In the genomic region with DNA sequence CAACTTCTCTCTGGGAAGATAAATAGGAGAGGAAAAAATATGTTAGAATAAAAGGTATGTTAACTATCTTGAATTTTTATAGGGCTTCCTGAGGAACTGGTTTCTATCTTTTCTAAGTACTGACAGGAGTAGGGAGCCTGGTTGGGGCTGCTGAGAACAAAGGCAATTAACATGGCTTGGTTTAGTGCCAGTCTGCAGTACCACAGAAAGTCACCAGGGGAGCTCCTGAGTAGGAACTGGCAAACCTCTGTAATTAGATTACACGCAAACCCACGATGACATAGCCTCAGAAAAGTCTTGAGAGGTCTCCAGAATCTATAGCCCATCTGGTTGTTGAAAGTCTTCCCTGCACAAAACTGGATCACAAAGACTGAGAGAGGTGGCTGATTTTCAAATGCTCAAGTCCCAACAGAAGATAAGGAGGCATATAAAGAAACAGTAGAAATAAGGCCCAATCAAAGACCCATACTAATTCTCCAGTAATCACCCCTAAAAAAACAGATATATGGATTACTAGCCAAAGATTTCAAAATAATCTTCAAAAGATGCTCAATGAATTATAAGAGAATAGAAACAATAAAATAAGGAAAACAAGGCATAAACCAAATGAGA, we compare ENCODE assay signal across 9 cellular contexts. TPM values are rescaled to one million over a fixed set of nuclear protein-coding genes. Genes with fewer than 3 reads are reported as not detected.
DNase-seq lines count a peak whose midpoint lies in the region; ATAC-seq and TF ChIP-seq lines count a peak whose summit lies in the region.
"Had no signal": no experiment of that assay in that cellular context is flagged by ENCODE, and none has a peak within 500 bp of the region (broad histone marks: within the 10 kb centered on the region; RNA-seq: fewer than 3 reads in every experiment).

No MANE protein-coding gene starts in this region.

- H2AFZ ChIP-seq in KMS-11 (ENCODE audit: low read depth) (no peak overlapping the region), mesenchymal stem cell (ENCODE audit: low read depth, low read length) (no peak overlapping the region)

- H4K91ac ChIP-seq in mesenchymal stem cell (ENCODE audit: low read length), result no peak overlapping the region

- no peaks in the 10 kb centered on the region for H3K4me1 Mint-ChIP-seq in activated CD8-positive, alpha-beta T cell treated with anti-CD3 and anti-CD28 coated beads for 36 hours (ENCODE audit: low read depth)

- H3K79me2 ChIP-seq in KMS-11 (ENCODE audit: insufficient read depth, low read depth), result no peaks in the 10 kb centered on the region

- intact Hi-C loops in activated CD8-positive, alpha-beta T cell treated with anti-CD3 and anti-CD28 coated beads for 36 hours (cut with micrococcal nuclease), result no loop called here

- no peak overlapping the region for H2BK15ac ChIP-seq in mesenchymal stem cell (ENCODE audit: low read depth, poor library complexity, severe bottlenecking)

- no peak overlapping the region for H2BK5ac ChIP-seq in mesenchymal stem cell (ENCODE audit: low read depth, low read length, poor library complexity, severe bottlenecking)

- no peak overlapping the region for H3K4me3 ChIP-seq in KMS-11 (IDR thresholded peaks at IDR 0.05; ENCODE audit: insufficient read depth, low read depth, low read length)
- no peak overlapping the region for H3K4me3 ChIP-seq in mesenchymal stem cell (ENCODE audit: insufficient read depth in 1 of 2, low read depth in 1 of 2, low read length in 2 of 2)

- no peak overlapping the region for H3K4me2 ChIP-seq in KMS-11
- no peak overlapping the region for H3K4me2 ChIP-seq in mesenchymal stem cell (ENCODE audit: low read length, poor library complexity, severe bottlenecking)

- no peaks in the 10 kb centered on the region for H4K20me1 ChIP-seq in KMS-11 (ENCODE audit: insufficient read depth)

- H2BK12ac ChIP-seq in mesenchymal stem cell (ENCODE audit: low read length in 2 of 2), result no peak overlapping the region

- H3K4me1 ChIP-seq in KMS-11 (ENCODE audit: low read depth, poor library complexity, severe bottlenecking) (peaks cover 8% of the 10 kb centered on the region), mesenchymal stem cell (ENCODE audit: control insufficient read depth, insufficient read depth, low read depth, low read length) (no peaks in the 10 kb centered on the region)

- H3K79me1 ChIP-seq in mesenchymal stem cell (replicated peaks; ENCODE audit: low read length, poor library complexity, severe bottlenecking), result no peaks in the 10 kb centered on the region

- peaks cover 6% of the 10 kb centered on the region for H3K9me3 ChIP-seq in mesenchymal stem cell (ENCODE audit: control insufficient read depth, low read length)

- no peak overlapping the region for H4K8ac ChIP-seq in mesenchymal stem cell (ENCODE audit: low read length)

- no peak overlapping the region for H3K27ac Mint-ChIP-seq in activated CD8-positive, alpha-beta T cell treated with anti-CD3 and anti-CD28 coated beads for 36 hours
- H3K27ac Mint-ChIP-seq: activated naive CD4-positive, alpha-beta T cell treated with anti-CD3 and anti-CD28 coated beads, Interleukin-2, amount 50 U/mL, for 72 hours had no signal

- no peak overlapping the region for H3K27ac ChIP-seq in KMS-11
- no peak overlapping the region for H3K27ac ChIP-seq in mesenchymal stem cell (ENCODE audit: low read length, poor library complexity, severe bottlenecking)

- H3K36me3 ChIP-seq in KMS-11 (ENCODE audit: insufficient read depth) (no peaks in the 10 kb centered on the region), mesenchymal stem cell (ENCODE audit: control insufficient read depth in 1 of 2, insufficient read depth in 2 of 2, low read depth in 1 of 2, low read length in 2 of 2) (no peaks in the 10 kb centered on the region)

- no peaks in the 10 kb centered on the region for H3K36me3 Mint-ChIP-seq in activated CD8-positive, alpha-beta T cell treated with anti-CD3 and anti-CD28 coated beads for 36 hours (ENCODE audit: low read depth)

- H3K27me3 Mint-ChIP-seq in activated CD8-positive, alpha-beta T cell treated with anti-CD3 and anti-CD28 coated beads for 36 hours, result no peaks in the 10 kb centered on the region

- WGBS in mesenchymal stem cell, result 5% methylated on average over 2 of the region's 2 CpGs

- peak; percentile 28 for DNase-seq in SIG-M5 treated with dmso at 0.1 percent for 504 hours (lab: John Stamatoyannopoulos, UW; ENCODE audit: unreplicated experiment)
- no peak for DNase-seq in SIG-M5 (lab: John Stamatoyannopoulos, UW)
- DNase-seq in activated CD8-positive, alpha-beta T cell treated with anti-CD3 and anti-CD28 coated beads for 36 hours, result peak; percentile 43
- peak; percentile 49 for DNase-seq in mesenchymal stem cell
- DNase-seq in G401 (ENCODE audit: low spot score), result no peak

- H3K4me3 Mint-ChIP-seq in activated CD8-positive, alpha-beta T cell treated with anti-CD3 and anti-CD28 coated beads for 36 hours, result no peak overlapping the region

- H3K14ac ChIP-seq in mesenchymal stem cell (ENCODE audit: low read length in 2 of 2), result no peak overlapping the region

- no peak overlapping the region for H2BK120ac ChIP-seq in mesenchymal stem cell (ENCODE audit: low read depth, low read length)

- H3K18ac ChIP-seq in mesenchymal stem cell (ENCODE audit: low read depth in 1 of 2, low read length in 2 of 2), result no peak overlapping the region

- POLR2A ChIA-PET in activated CD8-positive, alpha-beta T cell treated with anti-CD3 and anti-CD28 coated beads for 36 hours (lab: Charles Lee), result no interaction called here

- peak; percentile 85 for ATAC-seq in GM21619 (IDR thresholded peaks at IDR 0.05; ENCODE audit: unreplicated experiment)
- ATAC-seq in activated CD8-positive, alpha-beta T cell treated with anti-CD3 and anti-CD28 coated beads for 36 hours, result peak; percentile 56
- ATAC-seq in GM21423 (IDR thresholded peaks at IDR 0.05; ENCODE audit: unreplicated experiment), result no peak
- ATAC-seq: activated naive CD4-positive, alpha-beta T cell treated with anti-CD3 and anti-CD28 coated beads, Interleukin-2, amount 50 U/mL, for 72 hours had no signal

- no peak overlapping the region for H2AK5ac ChIP-seq in mesenchymal stem cell (ENCODE audit: low read length, severe bottlenecking)

- H3K23ac ChIP-seq in mesenchymal stem cell (ENCODE audit: low read length in 2 of 2), result no peak overlapping the region

- CTCF ChIA-PET in activated CD8-positive, alpha-beta T cell treated with anti-CD3 and anti-CD28 coated beads for 36 hours (lab: Charles Lee), result no interaction called here

- no peak overlapping the region for H3K4ac ChIP-seq in mesenchymal stem cell (ENCODE audit: low read depth in 1 of 2, low read length in 2 of 2)

- peak; percentile 79 for TF ChIP-seq CTCF in KMS-11 (conservative IDR thresholded peaks at IDR 0.05; ENCODE audit: low read depth, low read length)
- TF ChIP-seq CTCF in activated CD8-positive, alpha-beta T cell treated with anti-CD3 and anti-CD28 coated beads for 36 hours (IDR thresholded peaks at IDR 0.05), result peak; percentile 36

- H3K9me3 Mint-ChIP-seq in activated CD8-positive, alpha-beta T cell treated with anti-CD3 and anti-CD28 coated beads for 36 hours, result peaks cover 8% of the 10 kb centered on the region

- H3K27me3 ChIP-seq in KMS-11 (ENCODE audit: insufficient read depth, low read depth) (no peaks in the 10 kb centered on the region), mesenchymal stem cell (ENCODE audit: control insufficient read depth in 1 of 2, insufficient read depth in 1 of 2, low read length in 2 of 2) (no peaks in the 10 kb centered on the region)

- in situ Hi-C loops in G401 (cut with HindIII; ENCODE audit: low sequenced_read_pairs), result no loop called here

- H3K9ac ChIP-seq in KMS-11, result no peak overlapping the region
- no peak overlapping the region for H3K9ac ChIP-seq in mesenchymal stem cell (ENCODE audit: low read length)

RNA-seq across cellular contexts. Expression of a gene that starts 11.7 kb away (rescaled TPM):
- not detected for total RNA-seq in activated CD8-positive, alpha-beta T cell treated with anti-CD3 and anti-CD28 coated beads for 36 hours
- not detected for polyA plus RNA-seq in mesenchymal stem cell (2013, experiment 1 of 2)
- polyA plus RNA-seq in mesenchymal stem cell (2013, experiment 2 of 2), result not detected
- total RNA-seq in G401 (2014; rRNA removed; shearing (Covaris generic)), result not detected in 2 replicates
- total RNA-seq: activated naive CD4-positive, alpha-beta T cell treated with anti-CD3 and anti-CD28 coated beads, Interleukin-2, amount 50 U/mL, for 72 hours had no signal

Comparison
In these comparisons a context has a peak if more than half of its experiments do, and no peak if none do; other contexts are left out.
1. DNase-seq: peak in SIG-M5 treated with dmso at 0.1 percent for 504 hours (single experiment), activated CD8-positive, alpha-beta T cell treated with anti-CD3 and anti-CD28 coated beads for 36 hours (single experiment) and mesenchymal stem cell (single experiment); none in SIG-M5 (single experiment) and G401 (single experiment).